ENCODE assay signal across 8 cellular contexts in the genomic region with DNA sequence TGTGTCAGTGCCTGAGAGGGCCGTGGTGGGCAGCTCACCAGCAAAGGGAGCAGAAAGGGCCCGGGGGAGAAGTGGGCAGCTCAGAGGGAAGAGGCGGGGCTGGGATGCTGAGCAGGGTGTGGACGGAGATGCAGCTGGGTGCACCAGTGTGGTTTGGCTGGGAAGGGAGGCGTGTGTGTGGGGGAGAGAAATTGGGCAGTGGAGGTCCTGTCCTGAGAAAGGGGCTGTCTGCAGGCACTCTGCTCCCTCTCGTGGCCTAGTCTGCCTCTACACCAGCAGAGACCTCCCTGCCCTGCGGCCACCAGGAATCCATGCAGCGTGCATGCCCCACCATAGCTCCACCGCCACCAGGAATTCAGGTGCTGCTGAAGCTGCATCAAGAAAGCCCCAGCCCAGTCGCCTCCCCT. TPM values are rescaled to one million over a fixed set of nuclear protein-coding genes. Genes with fewer than 3 reads are reported as not detected.
DNase-seq lines count a peak whose midpoint lies in the region; ATAC-seq lines count a peak whose summit lies in the region.

No MANE protein-coding gene starts in this region.

- DNase-seq in activated CD4-positive, alpha-beta T cell treated with anti-CD3 and anti-CD28 coated beads for 36 hours: peak; percentile 36
- DNase-seq in activated CD4-positive, alpha-beta T cell treated with anti-CD3 and anti-CD28 coated beads, Interleukin-2, amount 50 U/mL, for 1 hour: no peak
- DNase-seq in KBM-7 (peak; percentile 72), astrocyte of the hippocampus (ENCODE audit: low read depth, low spot score) (peak; percentile 35), retina (peak; percentile 39), CD1c-positive myeloid dendritic cell (ENCODE audit: extremely low spot score) (no peak)

- CTCF ChIA-PET in activated CD4-positive, alpha-beta T cell treated with anti-CD3 and anti-CD28 coated beads for 36 hours (lab: Charles Lee): interaction anchor here (0.9 to 1.4 kb wide), 3 partner anchors 22 to 936 kb away, joined by 3 to 4 read pairs (median 3); no protein-coding TSS in a partner anchor

- POLR2A ChIA-PET in activated CD4-positive, alpha-beta T cell treated with anti-CD3 and anti-CD28 coated beads for 36 hours (lab: Charles Lee): interaction anchor here (0.6 to 0.9 kb wide), 3 partner anchors 15 to 1142 kb away, joined by 3 to 7 read pairs (median 5); no protein-coding TSS in a partner anchor

- no peaks in the 10 kb centered on the region for H3K9me3 Mint-ChIP-seq in activated CD4-positive, alpha-beta T cell treated with anti-CD3 and anti-CD28 coated beads for 36 hours (ENCODE audit: low read depth)

- no peak overlapping the region for H3K27ac Mint-ChIP-seq in activated CD4-positive, alpha-beta T cell treated with anti-CD3 and anti-CD28 coated beads for 36 hours

- H3K4me1 Mint-ChIP-seq in activated CD4-positive, alpha-beta T cell treated with anti-CD3 and anti-CD28 coated beads for 36 hours: peaks cover 7% of the 10 kb centered on the region

- H3K36me3 Mint-ChIP-seq in activated CD4-positive, alpha-beta T cell treated with anti-CD3 and anti-CD28 coated beads for 36 hours (ENCODE audit: low read depth): peaks cover 3% of the 10 kb centered on the region

- in situ Hi-C loops in KBM-7 (cut with MboI; ENCODE audit: low pct_unique_long_range_greater_than_20kb, low sequenced_read_pairs): no loop called here

- H3K4me3 Mint-ChIP-seq in activated CD4-positive, alpha-beta T cell treated with anti-CD3 and anti-CD28 coated beads for 36 hours: no peak overlapping the region

- intact Hi-C loops in activated CD4-positive, alpha-beta T cell treated with anti-CD3 and anti-CD28 coated beads for 36 hours (cut with DNase I, micrococcal nuclease): no loop called here

- H3K27me3 Mint-ChIP-seq in activated CD4-positive, alpha-beta T cell treated with anti-CD3 and anti-CD28 coated beads for 36 hours: no peaks in the 10 kb centered on the region

- no peak for ATAC-seq in activated CD4-positive, alpha-beta T cell treated with anti-CD3 and anti-CD28 coated beads for 36 hours
- ATAC-seq in GM21619 (IDR thresholded peaks at IDR 0.05; ENCODE audit: unreplicated experiment): no peak
- no peak for ATAC-seq in HG02885 (IDR thresholded peaks at IDR 0.05; ENCODE audit: poor library complexity, unreplicated experiment)

RNA-seq across cellular contexts. Expression of gene TMEM121, which starts 6.4 kb away (rescaled TPM):
- total RNA-seq in activated CD4-positive, alpha-beta T cell treated with anti-CD3 and anti-CD28 coated beads for 36 hours: 1 to 10 TPM; 7.2 to 9.2 TPM

RNA-seq across cellular contexts. Expression of gene TEDC1, which starts 41.7 kb away (rescaled TPM):
- 10 to 100 TPM; 21.7 to 31.8 TPM for total RNA-seq in activated CD4-positive, alpha-beta T cell treated with anti-CD3 and anti-CD28 coated beads for 36 hours

RNA-seq across cellular contexts. Expression of gene CRIP1, which starts 46.1 kb away (rescaled TPM):
- total RNA-seq in activated CD4-positive, alpha-beta T cell treated with anti-CD3 and anti-CD28 coated beads for 36 hours: 100 to 1,000 TPM; 182 to 186 TPM

RNA-seq across cellular contexts. Expression of gene CRIP2, which starts 58.1 kb away (rescaled TPM):
- 1 to 10 TPM; 1.1 to 1.2 TPM for total RNA-seq in activated CD4-positive, alpha-beta T cell treated with anti-CD3 and anti-CD28 coated beads for 36 hours

Comparison
In these comparisons a context has a peak if more than half of its experiments do, and no peak if none do; other contexts are left out.
1. DNase-seq: peak in activated CD4-positive, alpha-beta T cell treated with anti-CD3 and anti-CD28 coated beads for 36 hours (single experiment), KBM-7 (single experiment), astrocyte of the hippocampus (single experiment) and retina (single experiment); none in activated CD4-positive, alpha-beta T cell treated with anti-CD3 and anti-CD28 coated beads, Interleukin-2, amount 50 U/mL, for 1 hour (single experiment) and CD1c-positive myeloid dendritic cell (single experiment).